ENCODE assay signal across 25 cellular contexts in genomic region chr6:158327216-158327615, GRCh38. TPM values are rescaled to one million over a fixed set of nuclear protein-coding genes. Genes with fewer than 3 reads are reported as not detected.
DNase-seq lines count a peak whose midpoint lies in the region; ATAC-seq and TF ChIP-seq lines count a peak whose summit lies in the region.
"Had no signal": no experiment of that assay in that cellular context is flagged by ENCODE, and none has a peak within 500 bp of the region (broad histone marks: within the 10 kb centered on the region; RNA-seq: fewer than 3 reads in every experiment).

No MANE protein-coding gene starts in this region.

- no peaks in the 10 kb centered on the region for H3K27me3 ChIP-seq in CD4-positive, CD25-positive, alpha-beta regulatory T cell (ENCODE audit: control insufficient read depth, insufficient read depth, low read length)
- H3K27me3 ChIP-seq in Karpas-422 (ENCODE audit: low read length) (no peaks in the 10 kb centered on the region), gastroesophageal sphincter (no peaks in the 10 kb centered on the region)
- H3K27me3 ChIP-seq: BLaER1, MG63 had no signal

- peaks cover 94% of the 10 kb centered on the region for H3K79me2 ChIP-seq in Karpas-422 (ENCODE audit: low read length)

- no peaks in the 10 kb centered on the region for H3K27me3 Mint-ChIP-seq in CD4-positive, CD25-positive, alpha-beta regulatory T cell
- H3K27me3 Mint-ChIP-seq in naive B cell (no peaks in the 10 kb centered on the region), endothelial cell (ENCODE audit: unreplicated experiment) (no peaks in the 10 kb centered on the region)
- H3K27me3 Mint-ChIP-seq: CD4-positive, alpha-beta memory T cell had no signal

- no peak for DNase-seq in CD4-positive, CD25-positive, alpha-beta regulatory T cell
- no peak for DNase-seq in Karpas-422
- DNase-seq in dermis blood vessel endothelial cell: peak; percentile 24
- DNase-seq in naive B cell: no peak
- no peak for DNase-seq in endothelial cell (ENCODE audit: low spot score)
- DNase-seq: CD4-positive, alpha-beta memory T cell; COR-L47; EL; GDM1; Kasumi-1; MG63; NCI-H2029; NCI-H446; NCI-H524 treated with DMSO at 0.1 percent for 48 hours; NCI-H82; NK-92 treated with Interleukin-12 subunit alpha and Interleukin-12 subunit beta, amount 100 ng/mL, for 24 hours; SHP77 treated with DMSO at 0.1 percent for 48 hours had no signal

- H4K20me1 ChIP-seq in Karpas-422 (ENCODE audit: insufficient read depth, low read depth, low read length): no peaks in the 10 kb centered on the region

- H2AFZ ChIP-seq in Karpas-422 (ENCODE audit: low read length): no peak overlapping the region

- peaks cover 9% of the 10 kb centered on the region for H3K36me3 Mint-ChIP-seq in CD4-positive, CD25-positive, alpha-beta regulatory T cell
- H3K36me3 Mint-ChIP-seq in naive B cell (no peaks in the 10 kb centered on the region), endothelial cell (ENCODE audit: low read depth, unreplicated experiment) (peaks cover 2% of the 10 kb centered on the region)

- ATAC-seq in CD4-positive, CD25-positive, alpha-beta regulatory T cell (ENCODE audit: low read depth in 2 of 2): no peak
- ATAC-seq in naive B cell (ENCODE audit: low read depth in 2 of 2): no peak
- ATAC-seq in HG03460 (IDR thresholded peaks at IDR 0.05; ENCODE audit: unreplicated experiment): no peak
- no peak for ATAC-seq in HG03135 (IDR thresholded peaks at IDR 0.05; ENCODE audit: unreplicated experiment)
- ATAC-seq in gastroesophageal sphincter: no peak
- ATAC-seq: GM12878, HCT116 had no signal

- no peak overlapping the region for H3K27ac ChIP-seq in CD4-positive, CD25-positive, alpha-beta regulatory T cell (ENCODE audit: insufficient read depth, low read length, poor library complexity, severe bottlenecking)
- peak overlapping the region; percentile 64 for H3K27ac ChIP-seq in Karpas-422 (ENCODE audit: low read length)
- no peak overlapping the region for H3K27ac ChIP-seq in gastroesophageal sphincter
- H3K27ac ChIP-seq: BLaER1, HL-60, RWPE1 had no signal

- H3K4me1 Mint-ChIP-seq in CD4-positive, CD25-positive, alpha-beta regulatory T cell: peaks cover 42 to 75% (median 63%) of the 10 kb centered on the region in 4 donors
- H3K4me1 Mint-ChIP-seq in naive B cell (peaks cover 75 to 89% (median 87%) of the 10 kb centered on the region in 3 donors), endothelial cell (ENCODE audit: unreplicated experiment) (peaks cover 6% of the 10 kb centered on the region)

- WGBS in gastroesophageal sphincter (ENCODE audit: low coverage in 1 of 2), 2 donors: 85 to 100% methylated on average over 1 of the region's 1 CpG

- H3K9ac ChIP-seq in Karpas-422 (ENCODE audit: low read length): 0 out of 2 replicates have a peak overlapping the region, but pooled peaks have one; percentile 13
- H3K9ac ChIP-seq: BLaER1 had no signal

- no peak overlapping the region for H3K4me3 ChIP-seq in CD4-positive, CD25-positive, alpha-beta regulatory T cell (ENCODE audit: low read depth, low read length)
- H3K4me3 ChIP-seq in Karpas-422 (ENCODE audit: low read length) (no peak overlapping the region), gastroesophageal sphincter (no peak overlapping the region)
- H3K4me3 ChIP-seq: BLaER1, GM12878, MG63 had no signal

- peaks cover under 1% of the 10 kb centered on the region for H3K36me3 ChIP-seq in CD4-positive, CD25-positive, alpha-beta regulatory T cell (ENCODE audit: control insufficient read depth, insufficient read depth, low read length)
- peaks cover 14% of the 10 kb centered on the region for H3K36me3 ChIP-seq in Karpas-422 (ENCODE audit: insufficient read depth, low read length)
- H3K36me3 ChIP-seq in gastroesophageal sphincter: no peaks in the 10 kb centered on the region

- peak overlapping the region; percentile 30 for H3K4me2 ChIP-seq in Karpas-422 (ENCODE audit: low read depth, low read length, poor library complexity, severe bottlenecking)
- H3K4me2 ChIP-seq: BLaER1 had no signal

- no peak for TF ChIP-seq EP300 in gastroesophageal sphincter (IDR thresholded peaks at IDR 0.05)

- H3K27ac Mint-ChIP-seq in CD4-positive, CD25-positive, alpha-beta regulatory T cell: peak overlapping the region; percentile 16 to 76 (median 27)
- H3K27ac Mint-ChIP-seq in naive B cell (peak overlapping the region in 5 of 6 donors; percentile 28 to 90 (median 76)), endothelial cell (ENCODE audit: unreplicated experiment) (no peak overlapping the region)

- H3K9me3 Mint-ChIP-seq in CD4-positive, CD25-positive, alpha-beta regulatory T cell: peaks cover 0 to 2% (median 0%) of the 10 kb centered on the region in 7 donors
- H3K9me3 Mint-ChIP-seq in naive B cell (no peaks in the 10 kb centered on the region), endothelial cell (ENCODE audit: unreplicated experiment) (no peaks in the 10 kb centered on the region)

- H3K4me1 ChIP-seq in CD4-positive, CD25-positive, alpha-beta regulatory T cell (ENCODE audit: control insufficient read depth, insufficient read depth, low read length, poor library complexity, severe bottlenecking): peaks cover 30% of the 10 kb centered on the region
- H3K4me1 ChIP-seq in Karpas-422 (ENCODE audit: low read length) (peaks cover 70% of the 10 kb centered on the region), gastroesophageal sphincter (peaks cover 0 to 35% (median 0%) of the 10 kb centered on the region in 3 donors)

- TF ChIP-seq CTCF in endothelial cell (IDR thresholded peaks at IDR 0.05; ENCODE audit: unreplicated experiment): no peak
- no peak for TF ChIP-seq CTCF in gastroesophageal sphincter (IDR thresholded peaks at IDR 0.05)

- no peaks in the 10 kb centered on the region for H3K9me2 ChIP-seq in Karpas-422 (replicated peaks; ENCODE audit: insufficient read depth, low read length)

- H3K9me3 ChIP-seq in CD4-positive, CD25-positive, alpha-beta regulatory T cell (ENCODE audit: control insufficient read depth in 2 of 2, low read length in 2 of 2): no peaks in the 10 kb centered on the region
- H3K9me3 ChIP-seq in Karpas-422 (ENCODE audit: low read length) (no peaks in the 10 kb centered on the region), gastroesophageal sphincter (no peaks in the 10 kb centered on the region)
- H3K9me3 ChIP-seq: MG63 had no signal

- no peak for TF ChIP-seq POLR2A in gastroesophageal sphincter (IDR thresholded peaks at IDR 0.05)

- peak overlapping the region in 2 of 4 donors; percentile 26 to 32 for H3K4me3 Mint-ChIP-seq in CD4-positive, CD25-positive, alpha-beta regulatory T cell
- H3K4me3 Mint-ChIP-seq in naive B cell: peak overlapping the region; percentile 22 to 74 (median 42)
- H3K4me3 Mint-ChIP-seq in endothelial cell (ENCODE audit: unreplicated experiment): no peak overlapping the region
- H3K4me3 Mint-ChIP-seq: CD4-positive, alpha-beta memory T cell had no signal

RNA-seq across cellular contexts. Expression of gene TULP4, which starts 15.0 kb away (rescaled TPM):
- total RNA-seq in CD4-positive, CD25-positive, alpha-beta regulatory T cell: 158 TPM
- polyA plus RNA-seq in CD4-positive, CD25-positive, alpha-beta regulatory T cell: 10 to 100 TPM; 43.3 to 57.8 (median 54.7) TPM
- total RNA-seq in Karpas-422 (2014; rRNA removed; shearing (Covaris generic); ENCODE audit: low replicate concordance): 112 and 124 TPM in 2 replicates
- 75.5 and 134 TPM in 2 replicates for total RNA-seq in dermis blood vessel endothelial cell
- 10 to 100 TPM in 5 of 6 donors, 1 to 10 TPM in 1; 8.1 to 42.3 (median 39.1) TPM for polyA plus RNA-seq in naive B cell (ENCODE audit: low read depth in 6 of 6)
- 117 TPM for total RNA-seq in endothelial cell (ENCODE audit: unreplicated experiment)
- 100 to 1,000 TPM; 159 to 244 (median 201) TPM for total RNA-seq in gastroesophageal sphincter
